Comparison of ENCODE assay signal across 9 cellular contexts in genomic region chr11:11845066-11845465, GRCh38. TPM values are rescaled to one million over a fixed set of nuclear protein-coding genes. Genes with fewer than 3 reads are reported as not detected.
DNase-seq lines count a peak whose midpoint lies in the region; ATAC-seq and TF ChIP-seq lines count a peak whose summit lies in the region.
"Had no signal": no experiment of that assay in that cellular context is flagged by ENCODE, and none has a peak within 500 bp of the region (broad histone marks: within the 10 kb centered on the region; RNA-seq: fewer than 3 reads in every experiment).

No MANE protein-coding gene starts in this region.

- H4K20me1 ChIP-seq in fibroblast of lung (ENCODE audit: control insufficient read depth, extremely low read depth, insufficient read depth, low read length): peaks cover 2% of the 10 kb centered on the region

- DNase-seq in T-helper 2 cell treated with Interferon-gamma antibody and Interleukin-4, amounts not matched to agents 5 μg/mL and 100 μg/mL, for 36 hours (ENCODE audit: low spot score): peak; percentile 21
- DNase-seq in T-helper 2 cell: no peak
- DNase-seq in NCI-H748 treated with DMSO at 0.1 percent for 48 hours (lab: John Stamatoyannopoulos, UW): peak; percentile 38
- DNase-seq in fibroblast of lung (ENCODE audit: low read depth in 2 of 2): no peak
- no peak for DNase-seq in suprapubic skin (ENCODE audit: low spot score in 2 of 2)
- DNase-seq in CD1c-positive myeloid dendritic cell (ENCODE audit: extremely low spot score): no peak
- no peak for DNase-seq in amniotic stem cell (lab: John Stamatoyannopoulos, UW)
- DNase-seq: ovary had no signal

- TF ChIP-seq CTCF in fibroblast of lung (conservative IDR thresholded peaks at IDR 0.05 in 1 of 2, IDR thresholded peaks at IDR 0.05 in 1 of 2; ENCODE audit: low read depth in 1 of 2, low read length in 2 of 2): no peak
- no peak for TF ChIP-seq CTCF in suprapubic skin (IDR thresholded peaks at IDR 0.05)

- H3K4me3 ChIP-seq in fibroblast of lung (replicated peaks in 1 of 4; ENCODE audit: control extremely low read depth in 1 of 4, insufficient read depth in 1 of 4, low read depth in 3 of 4, low read length in 4 of 4) (peak overlapping the region in 1 of 4 experiments; percentile 77), suprapubic skin (no peak overlapping the region)
- H3K4me3 ChIP-seq: ovary had no signal

- no peak for TF ChIP-seq EP300 in suprapubic skin (IDR thresholded peaks at IDR 0.05)

- H3K27ac Mint-ChIP-seq in T-helper 2 cell treated with Interferon-gamma antibody and Interleukin-4, amounts not matched to agents 5 μg/mL and 100 μg/mL, for 36 hours: peak overlapping the region; percentile 56

- ATAC-seq in GM18498 (IDR thresholded peaks at IDR 0.05; ENCODE audit: unreplicated experiment): no peak

- no peaks in the 10 kb centered on the region for H3K27me3 ChIP-seq in fibroblast of lung (ENCODE audit: control insufficient read depth, insufficient read depth, low read length)
- no peaks in the 10 kb centered on the region for H3K27me3 ChIP-seq in suprapubic skin
- H3K27me3 ChIP-seq: ovary had no signal

- H3K4me1 Mint-ChIP-seq in T-helper 2 cell treated with Interferon-gamma antibody and Interleukin-4, amounts not matched to agents 5 μg/mL and 100 μg/mL, for 36 hours (ENCODE audit: low read depth): peaks cover 38% of the 10 kb centered on the region

- no peak overlapping the region for H3K4me3 Mint-ChIP-seq in T-helper 2 cell treated with Interferon-gamma antibody and Interleukin-4, amounts not matched to agents 5 μg/mL and 100 μg/mL, for 36 hours

- H3K4me1 ChIP-seq in fibroblast of lung (ENCODE audit: control insufficient read depth, extremely low read depth, insufficient read depth, low read length) (peaks cover 2% of the 10 kb centered on the region), suprapubic skin (peaks cover 73% of the 10 kb centered on the region)

- no peak overlapping the region for H3K27ac ChIP-seq in fibroblast of lung (ENCODE audit: insufficient read depth, low read length)
- peak overlapping the region; percentile 12 for H3K27ac ChIP-seq in suprapubic skin
- H3K27ac ChIP-seq: ovary had no signal

- H3K4me2 ChIP-seq in fibroblast of lung (ENCODE audit: extremely low read depth, insufficient read depth, low read length): peak overlapping the region; percentile 94

- H3K9me3 ChIP-seq in fibroblast of lung (ENCODE audit: control insufficient read depth, insufficient read depth, low read depth, low read length): no peaks in the 10 kb centered on the region
- no peaks in the 10 kb centered on the region for H3K9me3 ChIP-seq in suprapubic skin
- H3K9me3 ChIP-seq: ovary had no signal

- peaks cover 81% of the 10 kb centered on the region for H3K79me2 ChIP-seq in fibroblast of lung (ENCODE audit: control insufficient read depth, insufficient read depth, low read length)

- no peak overlapping the region for H2AFZ ChIP-seq in fibroblast of lung (ENCODE audit: low read length)

- no peaks in the 10 kb centered on the region for H3K9me3 Mint-ChIP-seq in T-helper 2 cell treated with Interferon-gamma antibody and Interleukin-4, amounts not matched to agents 5 μg/mL and 100 μg/mL, for 36 hours

- H3K36me3 Mint-ChIP-seq in T-helper 2 cell treated with Interferon-gamma antibody and Interleukin-4, amounts not matched to agents 5 μg/mL and 100 μg/mL, for 36 hours (ENCODE audit: low read depth): no peaks in the 10 kb centered on the region

- no peak overlapping the region for H3K9ac ChIP-seq in fibroblast of lung (ENCODE audit: insufficient read depth, low read length)

- no peaks in the 10 kb centered on the region for H3K36me3 ChIP-seq in fibroblast of lung (ENCODE audit: control insufficient read depth, insufficient read depth, low read length)
- H3K36me3 ChIP-seq in suprapubic skin: no peaks in the 10 kb centered on the region
- H3K36me3 ChIP-seq: ovary had no signal

- TF ChIP-seq POLR2A in suprapubic skin (IDR thresholded peaks at IDR 0.05): no peak

- no peaks in the 10 kb centered on the region for H3K27me3 Mint-ChIP-seq in T-helper 2 cell treated with Interferon-gamma antibody and Interleukin-4, amounts not matched to agents 5 μg/mL and 100 μg/mL, for 36 hours (ENCODE audit: low read depth)

RNA-seq across cellular contexts. Expression of gene USP47, which starts 3.3 kb away (rescaled TPM):
- 97.8 and 162 TPM in 2 replicates for total RNA-seq in fibroblast of lung
- 26.2 and 40.3 TPM in 2 replicates for polyA plus RNA-seq in fibroblast of lung
- polyA plus RNA-seq in fibroblast of lung (2012): 31.7 and 42.0 TPM in 2 replicates
- polyA minus RNA-seq in fibroblast of lung (ENCODE audit: low replicate concordance): 8.6 and 10.3 TPM in 2 replicates
- 100 to 1,000 TPM in 1 of 4 donors, 10 to 100 TPM in 3; 56.0 to 102 (median 72.2) TPM for total RNA-seq in suprapubic skin

Comparison
In these comparisons a context has a peak if more than half of its experiments do, and no peak if none do; other contexts are left out.
1. DNase-seq: peak in T-helper 2 cell treated with Interferon-gamma antibody and Interleukin-4, amounts not matched to agents 5 μg/mL and 100 μg/mL, for 36 hours (single experiment) and NCI-H748 treated with DMSO at 0.1 percent for 48 hours (single experiment); none in T-helper 2 cell (0 of 5), fibroblast of lung (0 of 2), suprapubic skin (0 of 2), CD1c-positive myeloid dendritic cell (single experiment) and amniotic stem cell (single experiment).